In the genomic region with DNA sequence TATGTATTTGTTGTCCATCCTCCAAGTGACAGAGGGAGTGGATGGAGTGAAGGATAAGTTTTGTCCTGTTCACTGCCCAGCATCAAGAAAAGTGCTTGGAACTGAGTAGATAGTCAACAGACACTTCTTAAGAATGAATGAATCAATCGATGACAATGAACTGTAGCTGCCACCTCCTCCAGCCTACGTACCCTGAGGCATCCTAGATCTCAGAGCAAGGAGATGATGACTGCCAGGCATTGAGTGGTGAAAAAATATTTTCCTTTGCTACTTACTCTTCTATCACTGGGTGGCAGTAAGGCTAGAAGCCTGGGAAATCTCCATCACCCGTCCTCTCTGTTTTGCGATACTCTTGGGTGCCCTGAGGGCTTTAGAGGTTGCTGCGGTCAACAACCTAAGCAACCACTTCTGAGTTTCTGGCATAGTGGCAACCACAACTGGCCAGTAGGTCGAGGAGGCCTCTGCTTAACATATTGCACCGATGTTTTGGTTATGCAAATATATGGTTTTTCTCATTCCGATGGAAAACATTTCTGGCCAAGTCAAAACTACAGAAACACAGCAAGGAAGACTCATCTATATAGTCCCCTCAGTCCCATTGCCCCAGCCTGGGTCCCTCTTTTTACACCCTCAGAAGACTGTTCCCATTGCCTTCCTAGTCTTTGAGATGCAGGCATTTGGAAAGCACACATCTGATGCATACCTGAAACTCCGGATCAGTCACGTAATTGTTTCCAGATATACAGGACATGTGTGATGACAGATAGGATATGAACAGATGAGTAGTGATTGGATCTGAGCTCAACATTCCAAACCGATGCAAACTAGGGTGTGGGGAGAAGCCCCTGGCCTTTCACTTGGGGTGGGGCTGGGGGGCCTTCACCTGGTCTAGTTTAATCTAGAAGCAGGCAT, we compare ENCODE assay signal across 13 cellular contexts.
DNase-seq lines count a peak whose midpoint lies in the region; ATAC-seq and TF ChIP-seq lines count a peak whose summit lies in the region.
"Had no signal": no experiment of that assay in that cellular context is flagged by ENCODE, and none has a peak within 500 bp of the region (broad histone marks: within the 10 kb centered on the region; RNA-seq: fewer than 3 reads in every experiment).

No MANE protein-coding gene starts in this region.

- H3K79me2 ChIP-seq in DND-41 (ENCODE audit: insufficient read depth, low read length) (peaks cover 99% of the 10 kb centered on the region), PC-3 (ENCODE audit: low read length) (no peaks in the 10 kb centered on the region)

- H3K9me3 ChIP-seq in DND-41 (ENCODE audit: insufficient read depth, low read length, severe bottlenecking) (no peaks in the 10 kb centered on the region), PC-3 (ENCODE audit: low read length) (no peaks in the 10 kb centered on the region)
- H3K9me3 ChIP-seq: gastroesophageal sphincter, right atrium auricular region, upper lobe of right lung had no signal

- no peaks in the 10 kb centered on the region for H3F3A ChIP-seq in PC-3 (ENCODE audit: low read length, unreplicated experiment)

- intact Hi-C loops in PC-3 (cut with micrococcal nuclease) = no loop called here

- H3K9me2 ChIP-seq in PC-3 (replicated peaks; ENCODE audit: low read length) = no peaks in the 10 kb centered on the region

- H2AFZ ChIP-seq in DND-41 (ENCODE audit: low read depth, low read length) (no peak overlapping the region), PC-3 (ENCODE audit: low read length) (no peak overlapping the region)

- no peak for DNase-seq in DND-41
- peak; percentile 33 for DNase-seq in PC-3
- DNase-seq in islet precursor cell = peak; percentile 87
- no peak for DNase-seq in SKM-1 treated with dmso at 0.1 percent for 144 hours (lab: John Stamatoyannopoulos, UW; ENCODE audit: unreplicated experiment)
- DNase-seq in LoVo (ENCODE audit: low spot score) = no peak
- DNase-seq: central memory CD4-positive, alpha-beta T cell; left ventricle myocardium superior; SW 1271; upper lobe of right lung had no signal

- H3K9ac ChIP-seq in DND-41 (ENCODE audit: low read depth, low read length) (no peak overlapping the region), PC-3 (ENCODE audit: low read length) (no peak overlapping the region)

- no TSS peak for BruUV-seq in PC-3 (replicated peaks; lab: Mats Ljungman, UMichigan)

- H3K4me1 ChIP-seq in DND-41 (ENCODE audit: insufficient read depth, low read length) = peaks cover 55% of the 10 kb centered on the region
- H3K4me1 ChIP-seq in PC-3 (ENCODE audit: insufficient read depth, low read length) = peaks cover 38% of the 10 kb centered on the region
- H3K4me1 ChIP-seq: gastroesophageal sphincter had no signal

- POLR2A ChIA-PET in PC-3 (lab: Charles Lee; ENCODE audit: unreplicated experiment) = no interaction called here

- H3K36me3 ChIP-seq in DND-41 (ENCODE audit: insufficient read depth, low read length) = peaks cover 60% of the 10 kb centered on the region
- H3K36me3 ChIP-seq in PC-3 (ENCODE audit: low read depth, low read length) = no peaks in the 10 kb centered on the region
- H3K36me3 ChIP-seq: gastroesophageal sphincter, right atrium auricular region, upper lobe of right lung had no signal

- H3K4me3 ChIP-seq in DND-41 (ENCODE audit: low read depth in 1 of 2, low read length in 2 of 2) (no peak overlapping the region), PC-3 (ENCODE audit: low read length) (no peak overlapping the region)
- H3K4me3 ChIP-seq: gastroesophageal sphincter, right atrium auricular region, upper lobe of right lung had no signal

- TF ChIP-seq CTCF in DND-41 (IDR thresholded peaks at IDR 0.05; ENCODE audit: borderline replicate concordance, extremely low read depth, low read length, poor library complexity, severe bottlenecking) (peak; percentile 14), PC-3 (conservative IDR thresholded peaks at IDR 0.05; ENCODE audit: low read depth, low read length) (peak; percentile 33; the same call in 1 of the 2 replicates)

- CTCF ChIA-PET in PC-3 (lab: Charles Lee) = no interaction called here

- H4K20me1 ChIP-seq in DND-41 (ENCODE audit: insufficient read depth, low read length) (peaks cover 64% of the 10 kb centered on the region), PC-3 (ENCODE audit: low read length) (no peaks in the 10 kb centered on the region)

- peak overlapping the region; percentile 9 for H3K27ac ChIP-seq in DND-41 (ENCODE audit: low read length)
- H3K27ac ChIP-seq in PC-3 (ENCODE audit: low read length) = no peak overlapping the region
- H3K27ac ChIP-seq: gastroesophageal sphincter, right atrium auricular region, upper lobe of right lung had no signal

- no peak for ATAC-seq in DND-41 (ENCODE audit: insufficient read depth, low read depth)
- peak; percentile 75 for ATAC-seq in GM18870 (IDR thresholded peaks at IDR 0.05; ENCODE audit: unreplicated experiment)
- no peak for ATAC-seq in PC-3
- ATAC-seq in GM21576 (IDR thresholded peaks at IDR 0.05; ENCODE audit: unreplicated experiment) = no peak
- ATAC-seq: gastroesophageal sphincter had no signal

- no peak overlapping the region for H3K4me2 ChIP-seq in DND-41 (ENCODE audit: insufficient read depth, low read length)
- no peak overlapping the region for H3K4me2 ChIP-seq in PC-3 (ENCODE audit: low read length)

- H3K27me3 ChIP-seq in DND-41 (ENCODE audit: insufficient read depth, low read length, poor library complexity) (no peaks in the 10 kb centered on the region), PC-3 (ENCODE audit: low read length) (no peaks in the 10 kb centered on the region)
- H3K27me3 ChIP-seq: right atrium auricular region, upper lobe of right lung had no signal

Comparison
In these comparisons a context has a peak if more than half of its experiments do, and no peak if none do; other contexts are left out.
1. DNase-seq: peak in PC-3 (single experiment) and islet precursor cell (single experiment); none in DND-41 (single experiment), SKM-1 treated with dmso at 0.1 percent for 144 hours (single experiment) and LoVo (single experiment).